Comparison of ENCODE assay signal across 20 cellular contexts in genomic region chr12:51059086-51059485, GRCh38. TPM values are rescaled to one million over a fixed set of nuclear protein-coding genes. Genes with fewer than 3 reads are reported as not detected.
DNase-seq lines count a peak whose midpoint lies in the region; ATAC-seq and TF ChIP-seq lines count a peak whose summit lies in the region.
"Had no signal": no experiment of that assay in that cellular context is flagged by ENCODE, and none has a peak within 500 bp of the region (broad histone marks: within the 10 kb centered on the region; RNA-seq: fewer than 3 reads in every experiment).

No MANE protein-coding gene starts in this region.

- TF ChIP-seq EP300 in esophagus muscularis mucosa (IDR thresholded peaks at IDR 0.05): no peak

- H3K9me3 Mint-ChIP-seq in WTC11: no peaks in the 10 kb centered on the region
- no peaks in the 10 kb centered on the region for H3K9me3 Mint-ChIP-seq in stimulated activated naive B cell treated with anti-CD40 and anti-IgM and Interleukin-4, amounts not matched to agents 10 μg/mL and 1 μg/mL and 100 μg/mL, for 72 hours
- H3K9me3 Mint-ChIP-seq: CD4-positive, alpha-beta T cell had no signal

- TF ChIP-seq POLR2A in esophagus muscularis mucosa (IDR thresholded peaks at IDR 0.05; ENCODE audit: low read depth): no peak

- ATAC-seq in Right ventricle myocardium superior (ENCODE audit: poor library complexity): no peak
- no peak for ATAC-seq in left cardiac atrium
- no peak for ATAC-seq in WTC11
- no peak for ATAC-seq in stimulated activated naive B cell treated with anti-CD40 and anti-IgM and Interleukin-4, amounts not matched to agents 10 μg/mL and 1 μg/mL and 100 μg/mL, for 72 hours (replicated peaks)

- H3K27me3 ChIP-seq in esophagus muscularis mucosa: no peaks in the 10 kb centered on the region
- H3K27me3 ChIP-seq: SJSA1 had no signal

- H3K9me3 ChIP-seq in esophagus muscularis mucosa: no peaks in the 10 kb centered on the region
- H3K9me3 ChIP-seq: HAP-1, SJSA1 had no signal

- CTCF ChIA-PET in WTC11 (lab: Charles Lee): no interaction called here

- TF ChIP-seq CTCF in WTC11 (IDR thresholded peaks at IDR 0.05) (no peak), esophagus muscularis mucosa (IDR thresholded peaks at IDR 0.05) (no peak)

- H3K4me1 Mint-ChIP-seq in WTC11: no peaks in the 10 kb centered on the region
- H3K4me1 Mint-ChIP-seq in stimulated activated naive B cell treated with anti-CD40 and anti-IgM and Interleukin-4, amounts not matched to agents 10 μg/mL and 1 μg/mL and 100 μg/mL, for 72 hours: no peaks in the 10 kb centered on the region

- no peak overlapping the region for H3K4me3 ChIP-seq in esophagus muscularis mucosa
- H3K4me3 ChIP-seq: HAP-1, SJSA1 had no signal

- H3K4me1 ChIP-seq in esophagus muscularis mucosa: no peaks in the 10 kb centered on the region
- H3K4me1 ChIP-seq: HAP-1, SJSA1 had no signal

- POLR2A ChIA-PET in WTC11 (lab: Charles Lee): no interaction called here

- 0 out of 2 replicates have a peak overlapping the region, but pooled peaks have one; percentile 38 for H3K27ac Mint-ChIP-seq in WTC11
- peak overlapping the region; percentile 37 for H3K27ac Mint-ChIP-seq in stimulated activated naive B cell treated with anti-CD40 and anti-IgM and Interleukin-4, amounts not matched to agents 10 μg/mL and 1 μg/mL and 100 μg/mL, for 72 hours

- DNase-seq in Right ventricle myocardium superior (peak; percentile 16), left cardiac atrium (no peak), WTC11 (ENCODE audit: low spot score) (no peak), epidermal melanocyte (ENCODE audit: insufficient read length, low spot score) (peak; percentile 49), kidney glomerular epithelial cell (lab: John Stamatoyannopoulos, UW) (no peak), esophagus muscularis mucosa (ENCODE audit: extremely low spot score) (no peak), DMS53 treated with DMSO at 0.1 percent for 48 hours (lab: John Stamatoyannopoulos, UW; ENCODE audit: unreplicated experiment) (no peak)
- no peak for DNase-seq in stimulated activated naive B cell treated with anti-CD40 and anti-IgM and Interleukin-4, amounts not matched to agents 10 μg/mL and 1 μg/mL and 100 μg/mL, for 72 hours
- DNase-seq: ACHN; CD4-positive, alpha-beta T cell; DMS79; Kasumi-1; NCI-H1105 treated with DMSO at 0.1 percent for 48 hours; NCI-H187; NCI-H345; NCI-H69; NK-92 treated with Interleukin-12 subunit alpha and Interleukin-12 subunit beta, amount 100 ng/mL, for 24 hours; OCI-M1 had no signal

- peaks cover 51 to 100% (median 93%) of the 10 kb centered on the region in 4 donors for H3K36me3 ChIP-seq in esophagus muscularis mucosa

- H3K36me3 Mint-ChIP-seq in WTC11: peaks cover 59% of the 10 kb centered on the region
- H3K36me3 Mint-ChIP-seq in stimulated activated naive B cell treated with anti-CD40 and anti-IgM and Interleukin-4, amounts not matched to agents 10 μg/mL and 1 μg/mL and 100 μg/mL, for 72 hours: peaks cover 24 to 43% of the 10 kb centered on the region in 2 donors

- intact Hi-C loops in Right ventricle myocardium superior (cut with DNase I): no loop called here
- intact Hi-C loops in left cardiac atrium (cut with DNase I): no loop called here
- intact Hi-C loops in esophagus muscularis mucosa (cut with DNase I): no loop called here

- H3K27me3 Mint-ChIP-seq in WTC11 (ENCODE audit: low read depth): no peaks in the 10 kb centered on the region
- no peaks in the 10 kb centered on the region for H3K27me3 Mint-ChIP-seq in stimulated activated naive B cell treated with anti-CD40 and anti-IgM and Interleukin-4, amounts not matched to agents 10 μg/mL and 1 μg/mL and 100 μg/mL, for 72 hours
- H3K27me3 Mint-ChIP-seq: CD4-positive, alpha-beta T cell had no signal

- no peak overlapping the region for H3K4me3 Mint-ChIP-seq in WTC11
- H3K4me3 Mint-ChIP-seq in stimulated activated naive B cell treated with anti-CD40 and anti-IgM and Interleukin-4, amounts not matched to agents 10 μg/mL and 1 μg/mL and 100 μg/mL, for 72 hours: no peak overlapping the region
- H3K4me3 Mint-ChIP-seq: CD4-positive, alpha-beta T cell had no signal

- WGBS in esophagus muscularis mucosa: 79% methylated on average over 7 of the region's 7 CpGs

- H3K27ac ChIP-seq in esophagus muscularis mucosa (replicated peaks in 1 of 4): no peak overlapping the region
- H3K27ac ChIP-seq: SJSA1 had no signal

TF ChIP-seq in WTC11, 78 proteins besides CTCF, POLR2A, EP300 and RAD21:
- no peak for TF ChIP-seq SOX15 (CRISPR knock-in tag; IDR thresholded peaks at IDR 0.05)
- no peak for TF ChIP-seq TEAD1 (CRISPR knock-in tag; IDR thresholded peaks at IDR 0.05)
- TF ChIP-seq PRRX2 (CRISPR knock-in tag; IDR thresholded peaks at IDR 0.05): no peak
- no peak for TF ChIP-seq NFATC4 (CRISPR knock-in tag; IDR thresholded peaks at IDR 0.05)
- TF ChIP-seq E2F4 (CRISPR knock-in tag; IDR thresholded peaks at IDR 0.05; ENCODE audit: borderline replicate concordance, low read depth): no peak
- TF ChIP-seq SP1 (CRISPR knock-in tag; conservative IDR thresholded peaks at IDR 0.05): no peak
- no peak for TF ChIP-seq ARID4B (CRISPR knock-in tag; IDR thresholded peaks at IDR 0.05; ENCODE audit: borderline replicate concordance)
- TF ChIP-seq GRHL2 (CRISPR knock-in tag; IDR thresholded peaks at IDR 0.05; ENCODE audit: insufficient replicate concordance, severe bottlenecking): no peak
- TF ChIP-seq FOXK1 (CRISPR knock-in tag; IDR thresholded peaks at IDR 0.05): no peak

RNA-seq across cellular contexts. Expression of gene LETMD1, which starts 11.0 kb away (rescaled TPM):
- total RNA-seq in Right ventricle myocardium superior: 19.7 TPM
- 10 to 100 TPM; 23.7 to 26.7 TPM for total RNA-seq in left cardiac atrium
- 43.3 to 45.9 TPM (median 45.8 TPM) in 3 replicates for total RNA-seq in WTC11 (2021)
- 10 to 100 TPM; 35.6 to 43.2 (median 42.1) TPM for total RNA-seq in esophagus muscularis mucosa

RNA-seq across cellular contexts. Expression of gene CSRNP2, which starts 24.3 kb away (rescaled TPM):
- total RNA-seq in Right ventricle myocardium superior (20.0 TPM), left cardiac atrium (10 to 100 TPM; 18.9 to 22.6 TPM), WTC11 (2021) (33.7 to 36.1 TPM (median 34.2 TPM) in 3 replicates), esophagus muscularis mucosa (10 to 100 TPM; 20.3 to 31.5 (median 25.5) TPM)

RNA-seq across cellular contexts. Expression of gene SLC11A2, which starts 32.9 kb away (rescaled TPM):
- total RNA-seq in Right ventricle myocardium superior: 23.7 TPM
- total RNA-seq in left cardiac atrium: 10 to 100 TPM; 47.7 to 56.9 TPM
- 48.6 to 58.0 TPM (median 54.6 TPM) in 3 replicates for total RNA-seq in WTC11 (2021)
- total RNA-seq in esophagus muscularis mucosa: 10 to 100 TPM; 29.7 to 33.0 (median 31.7) TPM

Comparison
In these comparisons a context has a peak if more than half of its experiments do, and no peak if none do; other contexts are left out.
1. DNase-seq: peak in Right ventricle myocardium superior (single experiment) and epidermal melanocyte (single experiment); none in left cardiac atrium (single experiment), WTC11 (single experiment), stimulated activated naive B cell treated with anti-CD40 and anti-IgM and Interleukin-4, amounts not matched to agents 10 μg/mL and 1 μg/mL and 100 μg/mL, for 72 hours (single experiment), kidney glomerular epithelial cell (single experiment), esophagus muscularis mucosa (single experiment) and DMS53 treated with DMSO at 0.1 percent for 48 hours (single experiment).